Comparison of ENCODE assay signal across 22 cellular contexts in genomic region chr3:163730684-163731083, GRCh38.
A peak's percentile ranks its signal among the peaks of the same experiment; 100 is the strongest.
DNase-seq lines count a peak whose midpoint lies in the region; ATAC-seq, FAIRE-seq and TF ChIP-seq lines count a peak whose summit lies in the region.
"Had no signal": no experiment of that assay in that cellular context is flagged by ENCODE, and none has a peak within 500 bp of the region (broad histone marks: within the 10 kb centered on the region; RNA-seq: fewer than 3 reads in every experiment).

No MANE protein-coding gene starts in this region.

- RAD21 ChIA-PET in HCT116 (lab: Charles Lee; ENCODE audit: low non-redundant PET in 1 of 2, low total read pairs in 2 of 2, uncharacterized antibody in 2 of 2, unreplicated experiment in 2 of 2), result no interaction called here

- H3K27ac ChIP-seq in right lobe of liver (no peak overlapping the region), HepG2 (ENCODE audit: extremely low read length, insufficient read depth, low read length) (no peak overlapping the region), HCT116 (ENCODE audit: low read depth, low read length) (no peak overlapping the region)
- H3K27ac ChIP-seq: 22Rv1, BLaER1 had no signal

- no peaks in the 10 kb centered on the region for H3K79me2 ChIP-seq in HepG2 (ENCODE audit: insufficient read depth, low read length)
- no peaks in the 10 kb centered on the region for H3K79me2 ChIP-seq in HCT116 (ENCODE audit: insufficient read depth, low read length)

- in situ Hi-C loops in HepG2 (cut with HindIII; ENCODE audit: extremely low pct_ligation_motif_present, low pct_unique_long_range_greater_than_20kb), result no loop called here

- no peak overlapping the region for H2AFZ ChIP-seq in HepG2 (ENCODE audit: low read length)
- H2AFZ ChIP-seq in HCT116 (ENCODE audit: low read depth, low read length, poor library complexity, severe bottlenecking), result peak overlapping the region; percentile 56

- H3K9me3 ChIP-seq in right lobe of liver (no peaks in the 10 kb centered on the region), HepG2 (ENCODE audit: low read length) (no peaks in the 10 kb centered on the region), HCT116 (ENCODE audit: control insufficient read depth in 1 of 2, insufficient read depth in 1 of 2, low read depth in 1 of 2, low read length in 2 of 2) (no peaks in the 10 kb centered on the region)
- H3K9me3 ChIP-seq: BE2C, BLaER1, Caco-2 had no signal

- no peaks in the 10 kb centered on the region for H3K27me3 ChIP-seq in right lobe of liver
- H3K27me3 ChIP-seq in HepG2 (ENCODE audit: control insufficient read depth in 1 of 2, insufficient read depth in 2 of 2, low read length in 2 of 2), result no peaks in the 10 kb centered on the region
- H3K27me3 ChIP-seq in HCT116 (ENCODE audit: insufficient read depth, low read length), result no peaks in the 10 kb centered on the region
- H3K27me3 ChIP-seq: BE2C, BLaER1 had no signal

- H3K4me3 ChIP-seq in right lobe of liver (no peak overlapping the region), HepG2 (replicated peaks in 1 of 3; ENCODE audit: insufficient read depth in 1 of 3, low read depth in 2 of 3, low read length in 3 of 3) (no peak overlapping the region), HCT116 (replicated peaks in 1 of 2; ENCODE audit: low read depth in 1 of 2, low read length in 2 of 2) (no peak overlapping the region)
- H3K4me3 ChIP-seq: BLaER1 had no signal

- TF ChIP-seq CTCF in right lobe of liver (IDR thresholded peaks at IDR 0.05), result no peak
- TF ChIP-seq CTCF in HepG2 (CRISPR knock-in tag; IDR thresholded peaks at IDR 0.05), result no peak
- no peak for TF ChIP-seq CTCF in HCT116 (IDR thresholded peaks at IDR 0.05 in 2 of 3, conservative IDR thresholded peaks at IDR 0.05 in 1 of 3; ENCODE audit: borderline replicate concordance in 1 of 3, insufficient read depth in 1 of 3, low read depth in 2 of 3, low read length in 2 of 3)

- no peak for TF ChIP-seq POLR2A in right lobe of liver (IDR thresholded peaks at IDR 0.05)
- TF ChIP-seq POLR2A in HepG2 (IDR thresholded peaks at IDR 0.05; ENCODE audit: insufficient read depth in 1 of 2, low read depth in 2 of 2, low read length in 2 of 2), result no peak
- no peak for TF ChIP-seq POLR2A in HCT116 (IDR thresholded peaks at IDR 0.05; ENCODE audit: borderline replicate concordance, extremely low read depth, insufficient read depth, insufficient read length)
- no peak for TF ChIP-seq POLR2A in erythroblast (IDR thresholded peaks at IDR 0.05; ENCODE audit: low read length)

- TF ChIP-seq EP300 in HepG2 (IDR thresholded peaks at IDR 0.05; ENCODE audit: low read depth in 2 of 2, low read length in 2 of 2), result no peak
- TF ChIP-seq EP300 in HepG2 (CRISPR knock-in tag; IDR thresholded peaks at IDR 0.05; ENCODE audit: borderline replicate concordance), result no peak

- intact Hi-C loops in right lobe of liver (cut with DNase I), result no loop called here
- intact Hi-C loops in HepG2 (cut with micrococcal nuclease; ENCODE audit: unreplicated experiment), result no loop called here
- intact Hi-C loops in HCT116 (cut with micrococcal nuclease), result no loop called here

- H3K36me3 ChIP-seq in right lobe of liver, result no peaks in the 10 kb centered on the region
- no peaks in the 10 kb centered on the region for H3K36me3 ChIP-seq in HepG2 (replicated peaks in 1 of 2; ENCODE audit: control insufficient read depth in 1 of 2, insufficient read depth in 2 of 2, low read length in 2 of 2)
- no peaks in the 10 kb centered on the region for H3K36me3 ChIP-seq in HCT116 (ENCODE audit: control insufficient read depth in 1 of 2, insufficient read depth in 2 of 2, low read length in 2 of 2)
- H3K36me3 ChIP-seq: BE2C, BLaER1 had no signal

- H3K4me2 ChIP-seq in HepG2 (ENCODE audit: low read depth, low read length), result no peak overlapping the region
- H3K4me2 ChIP-seq in HCT116 (ENCODE audit: low read length), result no peak overlapping the region
- H3K4me2 ChIP-seq: BLaER1 had no signal

- peak in 3 of 4 donors; percentile 61 to 63 (median 61) for ATAC-seq in right lobe of liver
- no peak for ATAC-seq in HepG2
- ATAC-seq in HCT116, result no peak
- peak; percentile 62 for ATAC-seq in left lobe of liver
- ATAC-seq: CD8-positive, alpha-beta T cell had no signal

- no TSS peak for BruUV-seq in HepG2 (replicated peaks; lab: Mats Ljungman, UMichigan)
- no TSS peak for BruUV-seq in HCT116 (replicated peaks; lab: Mats Ljungman, UMichigan)

- DNase-seq in right lobe of liver (no peak), HepG2 (ENCODE audit: low spot score) (no peak), HCT116 (ENCODE audit: low read depth, low spot score) (no peak), left lobe of liver (ENCODE audit: low spot score) (no peak), NCI-H1436 (lab: John Stamatoyannopoulos, UW) (no peak), erythroblast (lab: John Stamatoyannopoulos, UW) (no peak), NCI-H2029 treated with DMSO at 0.1 percent for 48 hours (lab: John Stamatoyannopoulos, UW) (no peak)
- DNase-seq: ACHN; BE2C; C1 segment of cervical spinal cord; Caco-2; Calu3; CD4-positive, CD25-positive, alpha-beta regulatory T cell; CD8-positive, alpha-beta T cell; DMS79 treated with DMSO at 0.1 percent for 48 hours; GF-D8 had no signal

- TF ChIP-seq RAD21 in HepG2 (CRISPR knock-in tag; IDR thresholded peaks at IDR 0.05) (no peak), HCT116 (IDR thresholded peaks at IDR 0.05; ENCODE audit: low read depth) (no peak)

- CTCF ChIA-PET in HepG2 (lab: Yijun Ruan, JAX; ENCODE audit: low intra/inter-chr PET ratio, low total read pairs) (no interaction called here), HCT116 (lab: Charles Lee) (no interaction called here)

- no peaks in the 10 kb centered on the region for H4K20me1 ChIP-seq in HepG2 (ENCODE audit: insufficient read depth, low read length)
- no peaks in the 10 kb centered on the region for H4K20me1 ChIP-seq in HCT116 (ENCODE audit: insufficient read depth)
- H4K20me1 ChIP-seq: BLaER1 had no signal

- no peaks in the 10 kb centered on the region for H3K4me1 ChIP-seq in right lobe of liver
- H3K4me1 ChIP-seq in HepG2 (ENCODE audit: insufficient read depth, low read length), result no peaks in the 10 kb centered on the region
- H3K4me1 ChIP-seq in HCT116 (ENCODE audit: control insufficient read depth in 1 of 2, insufficient read depth in 2 of 2, low read length in 2 of 2), result no peaks in the 10 kb centered on the region
- H3K4me1 ChIP-seq: BE2C, BLaER1, Caco-2 had no signal

- H3K9ac ChIP-seq in HepG2 (ENCODE audit: insufficient read depth, low read depth, low read length) (no peak overlapping the region), HCT116 (ENCODE audit: low read length) (no peak overlapping the region)
- H3K9ac ChIP-seq: BLaER1 had no signal

- 40% methylated on average over 2 of the region's 2 CpGs for WGBS in right lobe of liver (ENCODE audit: insufficient coverage, low coverage, low lambda C conversion rate, missing lambda C conversion rate)
- 2% methylated on average over 2 of the region's 2 CpGs for WGBS in HepG2 (ENCODE audit: low lambda C conversion rate)

- H3K9me2 ChIP-seq in HCT116 (ENCODE audit: insufficient read depth), result no peaks in the 10 kb centered on the region; the same call in 1 of the 2 replicates

- POLR2A ChIA-PET in HepG2 (lab: Yijun Ruan, JAX), result no interaction called here
- POLR2A ChIA-PET in HCT116 (lab: Charles Lee), result no interaction called here

- FAIRE-seq in HepG2 (lab: Jason Lieb, UNC), result no peak
- FAIRE-seq: D721Med, G401.6, GM12891, GM19239 had no signal

TF ChIP-seq in HepG2, 621 proteins besides CTCF, POLR2A, EP300 and RAD21:
- no peak for TF ChIP-seq ZKSCAN5 (CRISPR knock-in tag; IDR thresholded peaks at IDR 0.05)

TF ChIP-seq in HCT116, 20 proteins besides CTCF, POLR2A, EP300 and RAD21:
- no peak for TF ChIP-seq EZH2phosphoT487 (IDR thresholded peaks at IDR 0.05; ENCODE audit: borderline replicate concordance)
- TF ChIP-seq CBX3 (IDR thresholded peaks at IDR 0.05; ENCODE audit: low read depth), result no peak
- TF ChIP-seq SIN3A (IDR thresholded peaks at IDR 0.05; ENCODE audit: low read depth), result no peak
- TF ChIP-seq, protein P1, sequence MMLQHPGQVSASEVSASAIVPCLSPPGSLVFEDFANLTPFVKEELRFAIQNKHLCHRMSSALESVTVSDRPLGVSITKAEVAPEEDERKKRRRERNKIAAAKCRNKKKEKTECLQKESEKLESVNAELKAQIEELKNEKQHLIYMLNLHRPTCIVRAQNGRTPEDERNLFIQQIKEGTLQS (IDR thresholded peaks at IDR 0.05), result no peak
- TF ChIP-seq FOSL1 (IDR thresholded peaks at IDR 0.05; ENCODE audit: low read depth), result no peak

Comparison
In these comparisons a context has a peak if more than half of its experiments do, and no peak if none do; other contexts are left out.
1. ATAC-seq: peak in right lobe of liver (3 of 4) and left lobe of liver (single experiment); none in HepG2 (single experiment) and HCT116 (single experiment).